In the genomic region with DNA sequence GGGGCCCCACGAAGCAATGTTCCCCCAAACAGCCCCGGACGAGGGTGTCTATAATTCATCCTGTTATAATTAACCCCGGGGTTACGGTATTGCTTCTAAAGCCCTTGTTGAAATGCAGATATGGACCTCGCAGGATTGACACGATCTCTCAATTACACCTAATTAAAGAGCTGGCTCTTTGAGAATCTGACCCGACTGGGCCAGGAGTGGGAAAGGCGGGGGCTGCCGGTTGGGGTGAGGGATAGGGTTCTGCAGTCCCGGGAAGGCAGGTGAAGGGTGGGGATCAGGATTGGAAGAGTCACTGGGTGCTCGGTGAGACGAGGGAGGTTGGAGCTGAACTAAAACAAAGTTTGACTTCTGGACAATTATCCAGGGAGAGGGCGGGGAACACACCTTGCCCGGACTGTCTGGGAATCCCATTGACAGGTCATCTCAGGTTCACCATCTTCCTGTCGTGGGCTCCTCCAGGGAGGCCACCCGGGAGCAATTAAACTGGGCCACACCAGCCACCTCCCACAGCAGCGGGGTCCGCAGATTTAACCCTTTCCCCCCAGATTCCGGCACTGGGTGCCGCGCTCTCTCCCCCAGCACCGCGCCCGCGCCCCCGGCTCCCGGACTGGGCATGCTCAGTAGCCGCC, we compare ENCODE assay signal across 8 cellular contexts. TPM values are rescaled to one million over a fixed set of nuclear protein-coding genes. Genes with fewer than 3 reads are reported as not detected.
DNase-seq lines count a peak whose midpoint lies in the region; ATAC-seq and TF ChIP-seq lines count a peak whose summit lies in the region.

No MANE protein-coding gene starts in this region.

- TF ChIP-seq CTCF in GM12875 (IDR thresholded peaks at IDR 0.05; ENCODE audit: borderline replicate concordance, insufficient read depth, low read depth, low read length): no peak
- TF ChIP-seq CTCF in LNCaP clone FGC (IDR thresholded peaks at IDR 0.05; ENCODE audit: control insufficient read depth, extremely low read depth, insufficient read depth): no peak
- TF ChIP-seq CTCF in coronary artery (IDR thresholded peaks at IDR 0.05): no peak

- DNase-seq in LNCaP clone FGC (ENCODE audit: low read depth) (no peak), coronary artery (ENCODE audit: low spot score) (no peak), naive B cell (no peak), SHP77 (lab: John Stamatoyannopoulos, UW) (no peak), activated gamma-delta T cell treated with Interleukin-2 at 50 U/mL for 16 hours (no peak), ecto neural progenitor cell (ENCODE audit: low spot score) (no peak)

- no peaks in the 10 kb centered on the region for H3K36me3 Mint-ChIP-seq in naive B cell

- peak overlapping the region; percentile 52 for H3K4me3 ChIP-seq in GM12875 (ENCODE audit: low read depth, low read length)
- peak overlapping the region; percentile 52 for H3K4me3 ChIP-seq in LNCaP clone FGC (ENCODE audit: low read depth, low read length)
- peak overlapping the region; percentile 72 for H3K4me3 ChIP-seq in coronary artery

- H3K4me3 Mint-ChIP-seq in naive B cell: peak overlapping the region; percentile 76 to 95 (median 90)

- peak overlapping the region in 1 of 6 donors; percentile 57 for H3K27ac Mint-ChIP-seq in naive B cell

- H3K27me3 Mint-ChIP-seq in naive B cell: peaks cover 81 to 86% (median 82%) of the 10 kb centered on the region in 3 donors

- no peak overlapping the region for H3K27ac ChIP-seq in coronary artery

- peaks cover 0 to 7% (median 2%) of the 10 kb centered on the region in 7 donors for H3K9me3 Mint-ChIP-seq in naive B cell

- ATAC-seq in naive B cell (ENCODE audit: low read depth in 2 of 2): no peak
- no peak for ATAC-seq in HG02610 (IDR thresholded peaks at IDR 0.05; ENCODE audit: unreplicated experiment)

- H3K4me1 Mint-ChIP-seq in naive B cell: peaks cover 19 to 35% (median 29%) of the 10 kb centered on the region in 3 donors

RNA-seq across cellular contexts. Expression of gene ELMOD1, which starts 0.4 kb away (rescaled TPM):
- not detected for polyA plus RNA-seq in naive B cell (ENCODE audit: low read depth in 6 of 6)

RNA-seq across cellular contexts. Expression of gene ALKBH8, which starts 25.0 kb away (rescaled TPM):
- polyA plus RNA-seq in naive B cell (ENCODE audit: low read depth in 6 of 6): 10 to 100 TPM in 2 of 6 donors, 1 to 10 TPM in 4; 3.8 to 13.0 (median 8.7) TPM
